In genomic region chr17:55641559-55642160, GRCh38 we compare ENCODE assay signal across 8 cellular contexts.
DNase-seq lines count a peak whose midpoint lies in the region; ATAC-seq, FAIRE-seq and TF ChIP-seq lines count a peak whose summit lies in the region.

No MANE protein-coding gene starts in this region.

- H3K36me3 ChIP-seq in bronchial epithelial cell (ENCODE audit: control insufficient read depth, insufficient read depth, low read length) (no peaks in the 10 kb centered on the region), left lung (no peaks in the 10 kb centered on the region)

- DNase-seq in SIG-M5 treated with dmso at 0.1 percent for 504 hours (lab: John Stamatoyannopoulos, UW; ENCODE audit: unreplicated experiment): peak; percentile 77
- DNase-seq in SIG-M5 (lab: John Stamatoyannopoulos, UW): no peak
- peak; percentile 36 to 73 for DNase-seq in HL-60 (ENCODE audit: low read depth in 1 of 2, low spot score in 1 of 2)
- DNase-seq in RPMI7951 (ENCODE audit: low read depth): peak; percentile 59
- peak; percentile 53 for DNase-seq in bronchial epithelial cell (ENCODE audit: low read depth)
- DNase-seq in left lung: peak in 1 of 2 donors; percentile 60
- DNase-seq in substantia nigra (lab: John Stamatoyannopoulos, UW): peak in 28 of 49 donors; percentile 0 to 43 (median 13)
- no peak for DNase-seq in G401 (ENCODE audit: low spot score)

- TF ChIP-seq CTCF in HL-60 (IDR thresholded peaks at IDR 0.05; ENCODE audit: insufficient read depth, low read length) (peak; percentile 53), bronchial epithelial cell (IDR thresholded peaks at IDR 0.05; ENCODE audit: insufficient read depth, low read length, severe bottlenecking) (peak; percentile 69), left lung (IDR thresholded peaks at IDR 0.05) (peak; percentile 61 to 69)

- H3K27me3 ChIP-seq in HL-60 (ENCODE audit: insufficient read depth, poor library complexity, severe bottlenecking) (no peaks in the 10 kb centered on the region), bronchial epithelial cell (ENCODE audit: control insufficient read depth, insufficient read depth, low read length) (no peaks in the 10 kb centered on the region), left lung (no peaks in the 10 kb centered on the region)

- in situ Hi-C loops in G401 (cut with HindIII; ENCODE audit: low sequenced_read_pairs): no loop called here

- FAIRE-seq in bronchial epithelial cell (lab: Jason Lieb, UNC): no peak

- no peak overlapping the region for H3K27ac ChIP-seq in HL-60 (replicated peaks)
- H3K27ac ChIP-seq in left lung: no peak overlapping the region
- H3K27ac ChIP-seq in substantia nigra (ENCODE audit: low read depth, low read length, poor library complexity, severe bottlenecking): no peak overlapping the region

- no peaks in the 10 kb centered on the region for H3K9me3 ChIP-seq in left lung

- peak; percentile 88 for ATAC-seq in left lung

- H3K4me3 ChIP-seq in HL-60 (replicated peaks; ENCODE audit: insufficient read depth, low read length) (no peak overlapping the region), bronchial epithelial cell (ENCODE audit: low read depth, low read length) (no peak overlapping the region), left lung (no peak overlapping the region)

- intact Hi-C loops in left lung (cut with DNase I): no loop called here

- peaks cover 0 to 18% of the 10 kb centered on the region in 2 donors for H3K4me1 ChIP-seq in left lung

Comparison
In these comparisons a context has a peak if more than half of its experiments do, and no peak if none do; other contexts are left out.
1. DNase-seq: peak in SIG-M5 treated with dmso at 0.1 percent for 504 hours (single experiment), HL-60 (2 of 2), RPMI7951 (single experiment), bronchial epithelial cell (single experiment) and substantia nigra (28 of 49); none in SIG-M5 (single experiment) and G401 (single experiment).
2. Peak in every context shown above with its lines, with median percentiles within 50 percentile points of each other: CTCF ChIP-seq.